8 cellular contexts compared by ENCODE assay signal in the genomic region with DNA sequence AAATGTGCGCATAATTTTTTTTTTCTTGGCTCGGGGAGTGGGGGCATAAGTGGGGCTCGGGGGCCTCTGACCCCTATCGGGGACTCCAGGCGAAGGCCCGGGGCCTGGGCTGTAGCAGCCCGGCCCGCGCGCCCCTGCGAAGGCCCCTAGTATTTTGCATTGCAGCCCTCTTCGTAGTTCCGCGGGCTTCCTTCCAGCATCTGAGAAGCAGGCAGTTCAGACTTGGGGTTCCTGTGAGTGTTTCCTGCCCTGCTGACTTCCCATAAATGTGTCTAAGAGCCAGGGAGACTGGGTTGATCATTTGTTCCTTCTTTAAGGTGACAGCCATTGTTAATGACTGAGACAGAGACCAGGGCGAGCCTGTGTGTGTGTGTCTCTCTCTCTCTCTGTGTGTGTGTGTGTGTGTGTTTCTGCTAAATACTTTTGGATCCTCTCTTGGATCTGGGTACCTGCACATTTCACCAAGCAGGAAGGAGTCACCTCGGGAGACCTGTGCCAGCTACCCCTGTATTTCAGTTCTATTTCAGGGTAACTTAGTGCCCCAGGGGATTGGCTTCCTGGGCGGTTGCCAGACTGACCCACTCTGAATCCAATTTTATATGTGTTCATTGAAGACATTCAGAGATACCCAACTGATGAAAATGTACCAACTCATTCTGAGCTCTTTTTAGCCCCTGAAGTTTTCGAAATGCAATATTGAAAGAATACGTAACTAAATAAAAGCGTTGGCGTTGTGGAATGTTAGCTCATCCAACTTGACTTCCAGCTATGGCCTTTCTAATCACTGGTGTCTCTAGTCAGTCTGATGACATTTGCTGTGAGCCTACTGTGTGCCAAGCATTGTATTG. TPM values are rescaled to one million over a fixed set of nuclear protein-coding genes. Genes with fewer than 3 reads are reported as not detected.
A peak's percentile ranks its signal among the peaks of the same experiment; 100 is the strongest.
DNase-seq lines count a peak whose midpoint lies in the region; ATAC-seq and TF ChIP-seq lines count a peak whose summit lies in the region.

No MANE protein-coding gene starts in this region.

- no peaks in the 10 kb centered on the region for H3K9me2 ChIP-seq in hepatocyte (replicated peaks; ENCODE audit: insufficient read depth)

- H3K27me3 Mint-ChIP-seq in CD4-positive, alpha-beta memory T cell, result no peaks in the 10 kb centered on the region

- CTCF ChIA-PET in CD4-positive, alpha-beta memory T cell (lab: Charles Lee; ENCODE audit: partially characterized antibody), result interaction anchor here (1.2 kb wide), 1 partner anchor 62 kb away, joined by 4 read pairs; no protein-coding TSS in a partner anchor

- no peaks in the 10 kb centered on the region for H3K27me3 ChIP-seq in CD4-positive, alpha-beta memory T cell (ENCODE audit: insufficient read depth, low read length)
- no peaks in the 10 kb centered on the region for H3K27me3 ChIP-seq in hepatocyte
- no peaks in the 10 kb centered on the region for H3K27me3 ChIP-seq in rectal smooth muscle tissue (ENCODE audit: control insufficient read depth, insufficient read depth, low read length)

- H3K79me2 ChIP-seq in hepatocyte, result peaks cover 33% of the 10 kb centered on the region

- ATAC-seq in GM19043 (IDR thresholded peaks at IDR 0.05; ENCODE audit: low read depth, unreplicated experiment) (peak; percentile 44), HG03135 (IDR thresholded peaks at IDR 0.05; ENCODE audit: unreplicated experiment) (peak; percentile 52)

- DNase-seq in CD4-positive, alpha-beta memory T cell, result peak in 4 of 5 donors; percentile 26 to 46 (median 33)
- DNase-seq in SK-N-DZ (ENCODE audit: low spot score) (peak; percentile 22), astrocyte of the cerebellum (ENCODE audit: low read depth) (peak; percentile 27), hepatocyte (ENCODE audit: low spot score) (peak; percentile 74), SHP77 treated with DMSO at 0.1 percent for 48 hours (lab: John Stamatoyannopoulos, UW) (no peak)

- H2AFZ ChIP-seq in hepatocyte, result peak overlapping the region; percentile 80

- peak overlapping the region; percentile 84 to 94 (median 91) for H3K27ac Mint-ChIP-seq in CD4-positive, alpha-beta memory T cell

- in situ Hi-C loops in astrocyte of the cerebellum (cut with HindIII; ENCODE audit: low sequenced_read_pairs), result no loop called here

- H3K4me2 ChIP-seq in hepatocyte, result peak overlapping the region; percentile 89

- peaks cover 0 to 3% of the 10 kb centered on the region in 2 donors for H3K36me3 Mint-ChIP-seq in CD4-positive, alpha-beta memory T cell

- H3K9me3 ChIP-seq in CD4-positive, alpha-beta memory T cell (ENCODE audit: control insufficient read depth in 1 of 2, low read length in 2 of 2), result no peaks in the 10 kb centered on the region
- peaks cover under 1% of the 10 kb centered on the region for H3K9me3 ChIP-seq in hepatocyte (ENCODE audit: low read depth)

- peak overlapping the region; percentile 18 to 56 for H3K4me3 ChIP-seq in CD4-positive, alpha-beta memory T cell (ENCODE audit: low read length in 2 of 2)
- H3K4me3 ChIP-seq in astrocyte of the cerebellum (ENCODE audit: low read depth, low read length) (peak overlapping the region; percentile 64), hepatocyte (peak overlapping the region; percentile 68), rectal smooth muscle tissue (ENCODE audit: low read length) (peak overlapping the region; percentile 73)

- peaks cover 28 to 49% (median 41%) of the 10 kb centered on the region in 4 donors for H3K4me1 Mint-ChIP-seq in CD4-positive, alpha-beta memory T cell

- H3K27ac ChIP-seq in CD4-positive, alpha-beta memory T cell (ENCODE audit: low read depth, low read length), result peak overlapping the region; percentile 44
- H3K27ac ChIP-seq in hepatocyte (peak overlapping the region; percentile 98), rectal smooth muscle tissue (ENCODE audit: low read depth, low read length) (peak overlapping the region; percentile 92)

- peaks cover 0 to 13% (median 3%) of the 10 kb centered on the region in 8 donors for H3K9me3 Mint-ChIP-seq in CD4-positive, alpha-beta memory T cell

- H3K9ac ChIP-seq in rectal smooth muscle tissue (ENCODE audit: low read length), result peak overlapping the region; percentile 71

- intact Hi-C loops in CD4-positive, alpha-beta memory T cell (cut with micrococcal nuclease), result loop anchor here (10.0 kb wide), 3 partner anchors 339 to 1601 kb away; a partner anchor contains a TSS

- H3K4me3 Mint-ChIP-seq in CD4-positive, alpha-beta memory T cell, result peak overlapping the region; percentile 87 to 96 (median 91)

- 21% methylated on average over 20 of the region's 21 CpGs for WGBS in hepatocyte (ENCODE audit: low lambda C conversion rate, missing lambda C conversion rate)

- no peaks in the 10 kb centered on the region for H4K20me1 ChIP-seq in hepatocyte (ENCODE audit: insufficient read depth, poor library complexity, severe bottlenecking)

- no peak for TF ChIP-seq CTCF in astrocyte of the cerebellum (IDR thresholded peaks at IDR 0.05; ENCODE audit: low read depth, low read length, missing control alignments)
- no peak for TF ChIP-seq CTCF in hepatocyte (IDR thresholded peaks at IDR 0.05; ENCODE audit: poor library complexity)

- H3K36me3 ChIP-seq in CD4-positive, alpha-beta memory T cell (ENCODE audit: insufficient read depth, low read length), result no peaks in the 10 kb centered on the region
- H3K36me3 ChIP-seq in hepatocyte (replicated peaks; ENCODE audit: insufficient read depth, low read depth) (no peaks in the 10 kb centered on the region), rectal smooth muscle tissue (ENCODE audit: control insufficient read depth, insufficient read depth, low read length) (no peaks in the 10 kb centered on the region)

- POLR2A ChIA-PET in CD4-positive, alpha-beta memory T cell (lab: Charles Lee; ENCODE audit: partially characterized antibody), result no interaction called here

- peaks cover 15% of the 10 kb centered on the region for H3K4me1 ChIP-seq in CD4-positive, alpha-beta memory T cell (ENCODE audit: insufficient read depth, low read length)
- H3K4me1 ChIP-seq in hepatocyte (ENCODE audit: insufficient read depth) (peaks cover 18% of the 10 kb centered on the region), rectal smooth muscle tissue (ENCODE audit: control insufficient read depth, insufficient read depth, low read length) (peaks cover 7% of the 10 kb centered on the region)

RNA-seq across cellular contexts. Expression of a gene that starts 0.8 kb away (rescaled TPM):
- 1 to 10 TPM; 5.3 to 7.1 TPM for total RNA-seq in CD4-positive, alpha-beta memory T cell
- polyA plus RNA-seq in CD4-positive, alpha-beta memory T cell, result 10 to 100 TPM; 10.7 to 13.0 TPM
- 16.3 and 25.7 TPM in 2 replicates for polyA plus RNA-seq in SK-N-DZ (2014; cell fraction: cytosol; rRNA removed)
- 17.8 and 19.9 TPM in 2 replicates for polyA plus RNA-seq in SK-N-DZ (2014; cell fraction: nucleus; rRNA removed)
- 23.6 and 26.4 TPM in 2 replicates for total RNA-seq in hepatocyte
- polyA plus RNA-seq in hepatocyte, result 83.5 and 90.2 TPM in 2 replicates

Comparison
In these comparisons a context has a peak if more than half of its experiments do, and no peak if none do; other contexts are left out.
1. H3K27ac ChIP-seq: peak in every context shown above with its lines; median percentile 98 in hepatocyte; 92 in rectal smooth muscle tissue; 44 in CD4-positive, alpha-beta memory T cell.